ENCODE assay signal across 9 cellular contexts in the genomic region with DNA sequence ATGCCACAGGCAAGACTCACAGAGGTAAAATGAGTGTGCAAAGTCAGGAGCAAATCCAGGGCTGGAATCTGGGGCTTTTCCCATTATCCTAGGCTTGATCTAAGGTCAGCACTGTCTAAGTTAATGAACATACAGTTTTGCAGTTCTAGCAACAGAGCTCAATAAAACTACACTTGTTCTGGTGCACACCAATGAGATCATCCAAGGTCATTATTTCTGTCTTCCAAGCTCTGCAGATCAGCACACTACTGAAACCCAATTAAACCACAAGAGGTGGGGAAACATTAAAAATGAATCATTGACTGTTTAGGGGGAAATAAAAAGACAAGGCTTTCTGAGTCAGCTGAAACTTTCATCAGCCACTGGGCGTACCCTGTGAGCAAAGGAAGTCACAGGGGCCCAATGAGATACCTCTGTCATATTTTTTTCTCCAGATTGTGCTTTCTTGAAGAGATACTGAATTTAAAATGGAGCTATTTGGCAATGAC.
A peak's percentile ranks its signal among the peaks of the same experiment; 100 is the strongest.
DNase-seq lines count a peak whose midpoint lies in the region; ATAC-seq and TF ChIP-seq lines count a peak whose summit lies in the region.
"Had no signal": no experiment of that assay in that cellular context is flagged by ENCODE, and none has a peak within 500 bp of the region (broad histone marks: within the 10 kb centered on the region; RNA-seq: fewer than 3 reads in every experiment).

No MANE protein-coding gene starts in this region.

- H3K27me3 Mint-ChIP-seq in naive thymus-derived CD8-positive, alpha-beta T cell, result peaks cover 0 to 1% (median 0%) of the 10 kb centered on the region in 5 donors

- peak; percentile 75 for DNase-seq in GM04504 (ENCODE audit: low read depth)
- peak; percentile 97 for DNase-seq in HT1080 (ENCODE audit: low read depth)
- DNase-seq in cardiac fibroblast (ENCODE audit: low read depth in 2 of 2), result peak; percentile 69 to 93
- DNase-seq in non-pigmented ciliary epithelial cell (ENCODE audit: low read depth), result peak; percentile 74
- no peak for DNase-seq in naive thymus-derived CD8-positive, alpha-beta T cell
- DNase-seq in KG1 (lab: John Stamatoyannopoulos, UW), result no peak
- DNase-seq: natural killer cell had no signal

- POLR2A ChIA-PET in naive thymus-derived CD8-positive, alpha-beta T cell (lab: Charles Lee), result no interaction called here

- no peaks in the 10 kb centered on the region for H3K36me3 Mint-ChIP-seq in naive thymus-derived CD8-positive, alpha-beta T cell
- H3K36me3 Mint-ChIP-seq: natural killer cell had no signal

- no peak overlapping the region for H3K4me3 Mint-ChIP-seq in naive thymus-derived CD8-positive, alpha-beta T cell
- H3K4me3 Mint-ChIP-seq: natural killer cell had no signal

- no peak overlapping the region for H3K27ac Mint-ChIP-seq in naive thymus-derived CD8-positive, alpha-beta T cell
- H3K27ac Mint-ChIP-seq: natural killer cell had no signal

- H3K4me1 Mint-ChIP-seq in naive thymus-derived CD8-positive, alpha-beta T cell, result peaks cover 0 to 16% (median 0%) of the 10 kb centered on the region in 4 donors

- TF ChIP-seq CTCF in cardiac fibroblast (IDR thresholded peaks at IDR 0.05; ENCODE audit: low read depth, low read length), result no peak

- peaks cover 0 to 3% (median 0%) of the 10 kb centered on the region in 9 donors for H3K9me3 Mint-ChIP-seq in naive thymus-derived CD8-positive, alpha-beta T cell
- H3K9me3 Mint-ChIP-seq: natural killer cell had no signal

- ATAC-seq in GM21526 (IDR thresholded peaks at IDR 0.05; ENCODE audit: low FRiP score, unreplicated experiment) (peak; percentile 40), HG02763 (IDR thresholded peaks at IDR 0.05; ENCODE audit: unreplicated experiment) (no peak)
- no peak for ATAC-seq in naive thymus-derived CD8-positive, alpha-beta T cell

- no peak overlapping the region for H3K4me3 ChIP-seq in cardiac fibroblast (replicated peaks in 1 of 2; ENCODE audit: low read depth in 2 of 2, low read length in 2 of 2)

Comparison
In these comparisons a context has a peak if more than half of its experiments do, and no peak if none do; other contexts are left out.
1. DNase-seq: peak in GM04504 (single experiment), HT1080 (single experiment), cardiac fibroblast (2 of 2) and non-pigmented ciliary epithelial cell (single experiment); none in naive thymus-derived CD8-positive, alpha-beta T cell (0 of 10) and KG1 (single experiment).